16 cellular contexts compared by ENCODE assay signal in the genomic region with DNA sequence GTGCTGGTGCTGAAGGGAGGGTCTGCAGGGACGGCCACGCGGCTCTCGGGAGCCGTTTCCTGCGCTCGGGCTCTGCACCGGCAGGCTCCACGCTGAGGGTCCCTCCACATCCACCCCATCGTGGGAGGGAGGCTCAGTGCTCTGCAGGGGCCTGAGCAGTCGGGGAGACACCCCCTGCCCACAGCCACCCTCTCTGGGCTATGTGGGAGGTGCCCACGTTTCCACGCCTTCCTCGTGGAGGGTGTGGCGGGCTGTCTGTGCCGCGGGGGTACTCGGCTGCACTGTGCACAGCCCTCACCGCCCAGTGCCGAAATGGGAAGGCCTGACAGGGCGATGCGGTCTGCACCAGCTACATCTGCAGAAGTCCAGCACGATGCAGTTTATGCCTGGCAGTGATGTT. TPM values are rescaled to one million over a fixed set of nuclear protein-coding genes. Genes with fewer than 3 reads are reported as not detected.
DNase-seq lines count a peak whose midpoint lies in the region; ATAC-seq and TF ChIP-seq lines count a peak whose summit lies in the region.
"Had no signal": no experiment of that assay in that cellular context is flagged by ENCODE, and none has a peak within 500 bp of the region (broad histone marks: within the 10 kb centered on the region; RNA-seq: fewer than 3 reads in every experiment).

No MANE protein-coding gene starts in this region.

- H3K9me3 Mint-ChIP-seq in immature natural killer cell (no peaks in the 10 kb centered on the region), type B pancreatic cell (no peaks in the 10 kb centered on the region)

- peaks cover 6% of the 10 kb centered on the region; the same call in 1 of the 2 replicates for H3K79me2 ChIP-seq in OCI-LY3 (ENCODE audit: low read length)

- H3K4me1 ChIP-seq in cardiac muscle cell (ENCODE audit: low read depth) (peaks cover 49% of the 10 kb centered on the region), left ventricle myocardium inferior (peaks cover 58% of the 10 kb centered on the region), OCI-LY3 (ENCODE audit: low read length) (peaks cover 63% of the 10 kb centered on the region)

- peak overlapping the region; percentile 71 to 89 (median 78) for H3K27ac Mint-ChIP-seq in immature natural killer cell
- H3K27ac Mint-ChIP-seq in type B pancreatic cell: peak overlapping the region; percentile 88

- H3K9me3 ChIP-seq in cardiac muscle cell (ENCODE audit: low read depth) (no peaks in the 10 kb centered on the region), left ventricle myocardium inferior (replicated peaks) (no peaks in the 10 kb centered on the region), OCI-LY3 (ENCODE audit: insufficient read depth, low read length) (no peaks in the 10 kb centered on the region)
- H3K9me3 ChIP-seq: Peyer's patch had no signal

- no peak overlapping the region for H2AFZ ChIP-seq in OCI-LY3 (ENCODE audit: low read depth, low read length)

- H3K27me3 ChIP-seq in cardiac muscle cell (no peaks in the 10 kb centered on the region), left ventricle myocardium inferior (ENCODE audit: low read depth) (no peaks in the 10 kb centered on the region), OCI-LY3 (ENCODE audit: low read depth, low read length) (peaks cover 23% of the 10 kb centered on the region)
- H3K27me3 ChIP-seq: Peyer's patch had no signal

- ATAC-seq in HG02763 (IDR thresholded peaks at IDR 0.05; ENCODE audit: unreplicated experiment): no peak

- peak overlapping the region; percentile 42 to 65 (median 59) for H3K4me3 Mint-ChIP-seq in immature natural killer cell
- H3K4me3 Mint-ChIP-seq in type B pancreatic cell: peak overlapping the region; percentile 67

- peak overlapping the region; percentile 80 for H3K4me2 ChIP-seq in OCI-LY3 (ENCODE audit: low read length)

- H3K36me3 ChIP-seq in cardiac muscle cell (no peaks in the 10 kb centered on the region), left ventricle myocardium inferior (peaks cover 2% of the 10 kb centered on the region), OCI-LY3 (replicated peaks; ENCODE audit: low read depth, low read length) (peaks cover 14% of the 10 kb centered on the region)

- peaks cover 90% of the 10 kb centered on the region for H4K20me1 ChIP-seq in OCI-LY3 (ENCODE audit: insufficient read depth, low read length)

- H3K27ac ChIP-seq in cardiac muscle cell (peak overlapping the region; percentile 40), left ventricle myocardium inferior (replicated peaks) (no peak overlapping the region), OCI-LY3 (ENCODE audit: low read length) (no peak overlapping the region)

- no peak overlapping the region for H3K9ac ChIP-seq in OCI-LY3 (ENCODE audit: low read length)

- H3K36me3 Mint-ChIP-seq in immature natural killer cell: peaks cover 0 to 9% (median 5%) of the 10 kb centered on the region in 3 donors
- peaks cover 7% of the 10 kb centered on the region for H3K36me3 Mint-ChIP-seq in type B pancreatic cell

- intact Hi-C loops in left ventricle myocardium inferior (cut with micrococcal nuclease): no loop called here

- DNase-seq in cardiac muscle cell (ENCODE audit: low read depth in 1 of 2, low spot score in 1 of 2): no peak
- DNase-seq in left ventricle myocardium inferior: no peak
- DNase-seq in immature natural killer cell: no peak
- no peak for DNase-seq in type B pancreatic cell (ENCODE audit: extremely low spot score, unreplicated experiment)
- no peak for DNase-seq in stimulated activated naive CD4-positive, alpha-beta T cell treated with Interleukin-2 at 50 U/mL for 16 hours (lab: John Stamatoyannopoulos, UW)
- no peak for DNase-seq in EL
- DNase-seq: amygdala; C1 segment of cervical spinal cord; dermis blood vessel endothelial cell; NCI-H226; Peyer's patch; stimulated activated naive CD4-positive, alpha-beta T cell; T-helper 9 cell had no signal

- no peak for TF ChIP-seq CTCF in cardiac muscle cell (IDR thresholded peaks at IDR 0.05; ENCODE audit: low read depth, low read length)
- no peak for TF ChIP-seq CTCF in left ventricle myocardium inferior (IDR thresholded peaks at IDR 0.05; ENCODE audit: borderline replicate concordance)
- no peak for TF ChIP-seq CTCF in OCI-LY3 (IDR thresholded peaks at IDR 0.05; ENCODE audit: low read depth, low read length)
- no peak for TF ChIP-seq CTCF in type B pancreatic cell (conservative IDR thresholded peaks at IDR 0.05)

- H3K4me3 ChIP-seq in cardiac muscle cell (no peak overlapping the region), left ventricle myocardium inferior (no peak overlapping the region), OCI-LY3 (ENCODE audit: low read length) (no peak overlapping the region)

- peaks cover 59 to 70% of the 10 kb centered on the region in 2 donors for H3K4me1 Mint-ChIP-seq in immature natural killer cell
- peaks cover 54% of the 10 kb centered on the region for H3K4me1 Mint-ChIP-seq in type B pancreatic cell (ENCODE audit: unreplicated experiment)

- peaks cover 2 to 9% (median 4%) of the 10 kb centered on the region in 3 donors for H3K27me3 Mint-ChIP-seq in immature natural killer cell (ENCODE audit: low read depth in 3 of 3)
- H3K27me3 Mint-ChIP-seq in type B pancreatic cell: no peaks in the 10 kb centered on the region

RNA-seq across cellular contexts. Expression of gene ZNF750, which starts 25.5 kb away (rescaled TPM):
- total RNA-seq in cardiac muscle cell (0.07 TPM in 1 of 2 replicates, not detected in the other), left ventricle myocardium inferior (not detected), type B pancreatic cell (ENCODE audit: low replicate concordance) (10.3 and 34.7 TPM in 2 replicates)
- polyA plus RNA-seq in cardiac muscle cell (0.14 and 0.49 TPM in 2 replicates), immature natural killer cell (under 1 TPM in 1 of 3 donors, not detected in 2; 0.11 TPM)
- total RNA-seq: dermis blood vessel endothelial cell, mononuclear cell, Peyer's patch had no signal

Comparison
In these comparisons a context has a peak if more than half of its experiments do, and no peak if none do; other contexts are left out.
1. RNA of gene ZNF750, which starts 25.5 kb away (total RNA-seq): 10.3 to 34.7 TPM in type B pancreatic cell; not detected in left ventricle myocardium inferior (single experiment) and 0.07 TPM in cardiac muscle cell; every median in the first group is over 10 times any median in the second.